In the genomic region with DNA sequence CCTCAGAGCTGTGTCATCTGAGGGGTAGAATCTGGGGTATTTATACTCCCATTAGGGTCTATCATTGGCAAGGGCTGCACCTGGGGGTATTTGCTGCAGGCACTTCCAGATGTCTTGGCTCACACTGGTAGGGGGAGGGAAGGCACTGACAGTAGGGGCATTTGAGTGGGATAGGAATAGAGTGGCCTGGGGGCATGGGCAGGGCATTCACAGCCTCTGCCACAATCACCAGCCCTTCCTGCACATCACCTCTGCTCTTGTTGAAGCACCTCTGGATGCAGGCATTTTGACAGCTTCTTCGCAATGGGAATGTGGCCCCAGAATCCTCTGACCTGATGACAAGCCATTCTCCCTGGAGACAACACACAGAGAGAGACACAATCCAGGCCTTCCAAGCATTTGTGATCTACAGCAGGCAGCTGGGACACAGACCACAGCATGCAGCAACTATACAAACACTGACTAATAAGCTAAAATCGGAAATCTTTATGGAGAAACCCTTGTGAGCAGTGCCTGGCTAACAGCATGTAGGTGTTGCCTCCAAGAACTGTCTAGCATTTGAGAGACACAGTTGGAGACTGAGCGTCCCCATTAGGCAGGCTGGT, we compare ENCODE assay signal across 1 cellular context.
TF ChIP-seq lines count a peak whose summit lies in the region.

No MANE protein-coding gene starts in this region.

TF ChIP-seq in IMR-90, 13 proteins besides CTCF, POLR2A, EP300 and RAD21:
- TF ChIP-seq USF2 (IDR thresholded peaks at IDR 0.05; ENCODE audit: low read depth, low read length) (no peak), BHLHE40 (IDR thresholded peaks at IDR 0.05; ENCODE audit: low read depth, low read length) (no peak), CEBPB (IDR thresholded peaks at IDR 0.05; ENCODE audit: low read depth, low read length) (no peak)
